Comparison of ENCODE assay signal across 14 cellular contexts in the genomic region with DNA sequence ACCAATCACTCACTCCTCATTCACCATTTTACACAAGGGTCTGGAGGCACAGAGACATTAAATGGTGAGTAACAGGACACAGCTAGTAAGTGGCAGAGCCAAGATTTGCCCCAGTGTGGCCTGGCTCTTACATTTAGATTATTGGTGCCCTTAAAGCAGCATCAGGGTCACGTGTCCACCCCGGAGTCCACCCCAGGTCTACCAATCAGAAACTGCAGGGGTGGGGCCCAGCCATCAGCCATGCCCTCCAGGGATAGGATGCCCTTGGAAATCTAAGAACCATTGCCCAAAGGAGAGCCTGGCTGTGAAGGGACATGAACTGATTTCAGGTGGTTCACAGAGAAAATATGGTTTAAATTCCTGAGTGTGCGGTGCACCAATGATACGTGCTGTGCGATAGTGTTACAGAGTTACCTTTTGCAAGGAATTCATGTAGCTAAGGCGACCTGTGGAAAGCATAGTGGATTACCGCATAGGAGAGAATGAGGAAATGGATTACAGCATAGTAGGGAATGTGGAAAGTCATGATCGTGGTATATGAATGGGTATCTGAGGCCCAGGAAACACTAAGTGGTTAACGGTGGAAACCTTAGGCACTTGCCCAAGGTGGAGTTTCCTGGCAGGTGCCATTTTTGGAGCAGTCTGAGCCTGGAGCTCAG. TPM values are rescaled to one million over a fixed set of nuclear protein-coding genes. Genes with fewer than 3 reads are reported as not detected.
"Had no signal": no experiment of that assay in that cellular context is flagged by ENCODE, and none has a peak within 500 bp of the region (broad histone marks: within the 10 kb centered on the region; RNA-seq: fewer than 3 reads in every experiment).

No MANE protein-coding gene starts in this region.

- H3K4me3 ChIP-seq: dorsolateral prefrontal cortex, heart left ventricle, left lung, right lobe of liver, thyroid gland had no signal

- H3K4me1 ChIP-seq: right lobe of liver had no signal

- H3K27me3 ChIP-seq: dorsolateral prefrontal cortex, heart left ventricle, left lung, right lobe of liver, thyroid gland had no signal

- FAIRE-seq: islet of Langerhans had no signal

- H3K36me3 ChIP-seq: left lung, right lobe of liver had no signal

- DNase-seq: activated CD8-positive, alpha-beta memory T cell treated with anti-CD3 and anti-CD28 coated beads, Interleukin-2, amount 10 ng/mL, durations not matched to agents 7 days and 5 days; activated gamma-delta T cell; activated naive CD8-positive, alpha-beta T cell treated with anti-CD3 and anti-CD28 coated beads for 36 hours; activated T-cell treated with anti-CD3 and anti-CD28 coated beads, Interleukin-2, amount 50 U/mL, for 4 hours; dorsolateral prefrontal cortex; foreskin fibroblast; left lung; right lobe of liver; stimulated activated CD4-positive, alpha-beta T cell treated with anti-CD3 and anti-CD28 coated beads, Interleukin-4, amount 100 ng/mL, for 1 hour; stimulated activated naive CD8-positive, alpha-beta T cell treated with anti-CD3 and anti-CD28 coated beads, Interleukin-15, amount 100 ng/mL, for 72 hours; thyroid gland had no signal

- H3K9me3 ChIP-seq: heart left ventricle, left lung, right lobe of liver, thyroid gland had no signal

- H3K27ac ChIP-seq: dorsolateral prefrontal cortex, left lung, right lobe of liver, thyroid gland had no signal

RNA-seq across cellular contexts. Expression of gene IGFBP5, which starts 17.8 kb away (rescaled TPM):
- total RNA-seq: activated naive CD8-positive, alpha-beta T cell treated with anti-CD3 and anti-CD28 coated beads for 36 hours; T-helper 2 cell treated with Interferon-gamma antibody and Interleukin-4, amounts not matched to agents 100 ng/mL and 5 ng/mL, for 36 hours had no signal
